ENCODE assay signal across 8 cellular contexts in genomic region chr19:46661735-46662592, GRCh38. TPM values are rescaled to one million over a fixed set of nuclear protein-coding genes. Genes with fewer than 3 reads are reported as not detected.
DNase-seq lines count a peak whose midpoint lies in the region; ATAC-seq, FAIRE-seq and TF ChIP-seq lines count a peak whose summit lies in the region.

No MANE protein-coding gene starts in this region.

- H3K9me3 ChIP-seq in MM.1S (replicated peaks; ENCODE audit: insufficient read depth, low read length): no peaks in the 10 kb centered on the region

- H3K4me1 ChIP-seq in MM.1S (ENCODE audit: low read length): peaks cover 19% of the 10 kb centered on the region

- H3K4me3 ChIP-seq in MM.1S (ENCODE audit: low read length) (peak overlapping the region; percentile 61), fibroblast of villous mesenchyme (ENCODE audit: low read depth, low read length) (peak overlapping the region; percentile 56)

- no peaks in the 10 kb centered on the region for H4K20me1 ChIP-seq in MM.1S (ENCODE audit: insufficient read depth, low read length)

- H3K27me3 ChIP-seq in MM.1S (replicated peaks; ENCODE audit: insufficient read depth, low read length): peaks cover 55% of the 10 kb centered on the region

- TF ChIP-seq CTCF in MM.1S (IDR thresholded peaks at IDR 0.05; ENCODE audit: low read length) (peak; percentile 95), fibroblast of villous mesenchyme (IDR thresholded peaks at IDR 0.05; ENCODE audit: insufficient read depth, low read depth, low read length) (peak; percentile 97), neural crest cell (conservative IDR thresholded peaks at IDR 0.05) (peak; percentile 94)

- peak overlapping the region; percentile 55 for H2AFZ ChIP-seq in MM.1S (ENCODE audit: low read length)

- H3K79me2 ChIP-seq in MM.1S (ENCODE audit: low read length): no peaks in the 10 kb centered on the region

- peak overlapping the region; percentile 94 for H3K4me2 ChIP-seq in MM.1S (ENCODE audit: low read depth, low read length)

- peaks cover 14% of the 10 kb centered on the region for H3F3A ChIP-seq in MM.1S (ENCODE audit: insufficient read depth, low read length)

- H3K4me3 Mint-ChIP-seq in neural crest cell: peak overlapping the region; percentile 70
- peak overlapping the region; percentile 80 for H3K4me3 Mint-ChIP-seq in stimulated activated naive CD8-positive, alpha-beta T cell treated with anti-CD3 and anti-CD28 coated beads, Interleukin-15, Interleukin-2, amounts not matched to agents 100 ng/mL and 50 ng/mL, for 24 hours

- H3K9me2 ChIP-seq in MM.1S (replicated peaks; ENCODE audit: insufficient read depth, low read length): no peaks in the 10 kb centered on the region

- peak overlapping the region; percentile 4; the same call in 1 of the 2 replicates for H3K27ac ChIP-seq in MM.1S (ENCODE audit: low read length)

- H3K4me1 Mint-ChIP-seq in neural crest cell: peaks cover 28% of the 10 kb centered on the region
- peaks cover 24% of the 10 kb centered on the region for H3K4me1 Mint-ChIP-seq in stimulated activated naive CD8-positive, alpha-beta T cell treated with anti-CD3 and anti-CD28 coated beads, Interleukin-15, Interleukin-2, amounts not matched to agents 100 ng/mL and 50 ng/mL, for 24 hours (ENCODE audit: low read depth)

- H3K36me3 ChIP-seq in MM.1S (replicated peaks; ENCODE audit: insufficient read depth, low read length): no peaks in the 10 kb centered on the region

- no peaks in the 10 kb centered on the region for H3K9me3 Mint-ChIP-seq in neural crest cell
- no peaks in the 10 kb centered on the region for H3K9me3 Mint-ChIP-seq in stimulated activated naive CD8-positive, alpha-beta T cell treated with anti-CD3 and anti-CD28 coated beads, Interleukin-15, Interleukin-2, amounts not matched to agents 100 ng/mL and 50 ng/mL, for 24 hours

- no peak for ATAC-seq in HG03196 (IDR thresholded peaks at IDR 0.05; ENCODE audit: unreplicated experiment)

- H3K27me3 Mint-ChIP-seq in neural crest cell (ENCODE audit: low read depth): peaks cover 10% of the 10 kb centered on the region
- peaks cover 13% of the 10 kb centered on the region for H3K27me3 Mint-ChIP-seq in stimulated activated naive CD8-positive, alpha-beta T cell treated with anti-CD3 and anti-CD28 coated beads, Interleukin-15, Interleukin-2, amounts not matched to agents 100 ng/mL and 50 ng/mL, for 24 hours

- DNase-seq in MM.1S: peak; percentile 68
- peak; percentile 76 to 89 for DNase-seq in SHP77 (lab: John Stamatoyannopoulos, UW)
- peak; percentile 62 for DNase-seq in activated gamma-delta T cell treated with Interleukin-2 at 50 U/mL for 16 hours
- peak; percentile 91 for DNase-seq in fibroblast of villous mesenchyme (ENCODE audit: low read depth)
- DNase-seq in neural crest cell (ENCODE audit: low read depth, low spot score): peak; percentile 69

- H3K9ac ChIP-seq in MM.1S (ENCODE audit: low read length): peak overlapping the region; percentile 8; the same call in 1 of the 2 replicates

- peak; percentile 91 for FAIRE-seq in G401.6 (lab: Jason Lieb, UNC)

- H3K36me3 Mint-ChIP-seq in neural crest cell (ENCODE audit: low read depth): no peaks in the 10 kb centered on the region
- no peaks in the 10 kb centered on the region for H3K36me3 Mint-ChIP-seq in stimulated activated naive CD8-positive, alpha-beta T cell treated with anti-CD3 and anti-CD28 coated beads, Interleukin-15, Interleukin-2, amounts not matched to agents 100 ng/mL and 50 ng/mL, for 24 hours (ENCODE audit: low read depth)

- peak overlapping the region; percentile 76 for H3K27ac Mint-ChIP-seq in neural crest cell (ENCODE audit: unreplicated experiment)
- peak overlapping the region; percentile 83 for H3K27ac Mint-ChIP-seq in stimulated activated naive CD8-positive, alpha-beta T cell treated with anti-CD3 and anti-CD28 coated beads, Interleukin-15, Interleukin-2, amounts not matched to agents 100 ng/mL and 50 ng/mL, for 24 hours

RNA-seq across cellular contexts. Expression of gene DACT3, which starts 1.0 kb away (rescaled TPM):
- total RNA-seq in fibroblast of villous mesenchyme (5.2 and 11.3 TPM in 2 replicates), neural crest cell (6.5 and 7.4 TPM in 2 replicates)

RNA-seq across cellular contexts. Expression of gene GNG8, which starts 26.0 kb away (rescaled TPM):
- total RNA-seq in fibroblast of villous mesenchyme: not detected in 2 replicates
- total RNA-seq in neural crest cell: not detected in 2 replicates

RNA-seq across cellular contexts. Expression of gene PTGIR, which starts 37.1 kb away (rescaled TPM):
- total RNA-seq in fibroblast of villous mesenchyme (3.5 and 5.5 TPM in 2 replicates), neural crest cell (not detected in 2 replicates)

RNA-seq across cellular contexts. Expression of gene PRKD2, which starts 55.0 kb away (rescaled TPM):
- total RNA-seq in fibroblast of villous mesenchyme (11.7 and 12.2 TPM in 2 replicates), neural crest cell (55.5 and 57.2 TPM in 2 replicates)
